In genomic region chr3:122615303-122615702, GRCh38 we compare ENCODE assay signal across 1 cellular context.
A peak's percentile ranks its signal among the peaks of the same experiment; 100 is the strongest.
TF ChIP-seq lines count a peak whose summit lies in the region.

No MANE protein-coding gene starts in this region.

TF ChIP-seq in H1, 55 proteins besides CTCF, POLR2A, EP300 and RAD21:
- TF ChIP-seq NRF1 (IDR thresholded peaks at IDR 0.05; ENCODE audit: low read depth, low read length): no peak
- TF ChIP-seq KDM4A (IDR thresholded peaks at IDR 0.05; ENCODE audit: low read depth, low read length, severe bottlenecking): no peak
- no peak for TF ChIP-seq JUND (IDR thresholded peaks at IDR 0.05; ENCODE audit: low read length)
- peak; percentile 64; the same call in 1 of the 2 replicates for TF ChIP-seq E2F6 (IDR thresholded peaks at IDR 0.05)
- 0 out of 2 replicates have a peak, but pooled peaks have one; percentile 28 for TF ChIP-seq MAX (IDR thresholded peaks at IDR 0.05)
- TF ChIP-seq SP4 (IDR thresholded peaks at IDR 0.05; ENCODE audit: low read length): no peak
- no peak for TF ChIP-seq KDM1A (IDR thresholded peaks at IDR 0.05; ENCODE audit: borderline replicate concordance, low read length)
